ENCODE assay signal across 15 cellular contexts in genomic region chr17:19354748-19355147, GRCh38. TPM values are rescaled to one million over a fixed set of nuclear protein-coding genes. Genes with fewer than 3 reads are reported as not detected.
"Had no signal": no experiment of that assay in that cellular context is flagged by ENCODE, and none has a peak within 500 bp of the region (broad histone marks: within the 10 kb centered on the region; RNA-seq: fewer than 3 reads in every experiment).

No MANE protein-coding gene starts in this region.

- ATAC-seq: gastrocnemius medialis; heart right ventricle; left lobe of liver; naive thymus-derived CD8-positive, alpha-beta T cell; right cardiac atrium had no signal

- H3K27ac ChIP-seq: dorsolateral prefrontal cortex, gastrocnemius medialis, heart right ventricle, neutrophil had no signal

- H3K27me3 ChIP-seq: dorsolateral prefrontal cortex, gastrocnemius medialis, heart right ventricle had no signal

- H3K27ac Mint-ChIP-seq: naive thymus-derived CD8-positive, alpha-beta T cell had no signal

- H3K4me1 ChIP-seq: gastrocnemius medialis, heart right ventricle had no signal

- H3K9me3 Mint-ChIP-seq: naive thymus-derived CD8-positive, alpha-beta T cell had no signal

- DNase-seq: cortex of kidney; effector CD8-positive, alpha-beta T cell; gastrocnemius medialis; heart right ventricle; right cardiac atrium; small intestine; stimulated activated CD4-positive, alpha-beta T cell treated with anti-CD3 and anti-CD28 coated beads, Interleukin-2, amount 100 ng/mL, for 48 hours; stimulated activated naive CD4-positive, alpha-beta T cell treated with Interleukin-2 at 50 U/mL for 16 hours had no signal

- FAIRE-seq: small intestine had no signal

- H3K36me3 ChIP-seq: gastrocnemius medialis, neutrophil had no signal

- H3K9me3 ChIP-seq: gastrocnemius medialis, heart right ventricle, neutrophil had no signal

- H3K4me3 Mint-ChIP-seq: naive thymus-derived CD8-positive, alpha-beta T cell had no signal

- H3K4me3 ChIP-seq: dorsolateral prefrontal cortex, gastrocnemius medialis, heart right ventricle had no signal

- H3K4me1 Mint-ChIP-seq: naive thymus-derived CD8-positive, alpha-beta T cell had no signal

RNA-seq across cellular contexts. Expression of gene MFAP4, which starts 32.2 kb away (rescaled TPM):
- total RNA-seq: mononuclear cell; naive thymus-derived CD8-positive, alpha-beta T cell had no signal
- polyA plus RNA-seq: mammary epithelial cell; naive thymus-derived CD8-positive, alpha-beta T cell; neural cell had no signal

RNA-seq across cellular contexts. Expression of gene RNF112, which starts 56.3 kb away (rescaled TPM):
- total RNA-seq: mammary epithelial cell had no signal
- polyA plus RNA-seq: mammary epithelial cell had no signal
